In the genomic region with DNA sequence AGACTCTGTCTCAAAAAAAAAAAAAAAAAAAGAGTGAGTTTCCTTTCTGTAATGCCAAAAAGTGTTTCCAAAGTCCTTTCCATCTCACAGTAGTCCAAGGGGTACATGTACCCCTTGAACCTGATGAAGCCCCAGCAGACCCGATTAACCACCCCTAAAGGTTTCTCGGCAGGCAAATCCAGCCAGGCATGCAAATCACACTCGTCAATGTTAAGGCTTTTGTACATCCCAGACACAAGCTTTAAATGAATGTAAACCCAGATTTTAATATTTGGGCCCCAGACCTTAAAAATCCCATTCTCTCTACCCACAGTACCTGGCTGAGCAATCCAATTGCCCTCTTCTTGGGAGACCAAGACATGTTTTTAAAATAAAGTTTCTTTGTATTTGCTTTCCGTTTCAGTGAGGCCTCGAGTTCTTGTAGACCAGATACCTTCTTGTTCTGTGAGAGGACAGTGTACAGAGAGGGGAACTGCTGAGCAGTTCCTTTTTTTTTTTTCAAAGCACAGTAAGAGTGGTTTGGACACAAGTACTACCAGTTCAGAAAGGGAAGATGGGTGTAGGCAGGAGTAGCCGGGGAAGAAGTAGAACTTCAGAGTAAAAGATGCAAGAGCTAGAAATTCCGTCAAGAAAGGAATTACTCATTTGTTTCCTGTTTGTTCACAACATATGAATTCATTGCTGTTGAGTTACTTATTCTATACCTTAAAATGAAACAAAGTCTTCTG, we compare ENCODE assay signal across 8 cellular contexts. TPM values are rescaled to one million over a fixed set of nuclear protein-coding genes. Genes with fewer than 3 reads are reported as not detected.
DNase-seq lines count a peak whose midpoint lies in the region; ATAC-seq and TF ChIP-seq lines count a peak whose summit lies in the region.
"Had no signal": no experiment of that assay in that cellular context is flagged by ENCODE, and none has a peak within 500 bp of the region (broad histone marks: within the 10 kb centered on the region; RNA-seq: fewer than 3 reads in every experiment).

A gene with protein sequence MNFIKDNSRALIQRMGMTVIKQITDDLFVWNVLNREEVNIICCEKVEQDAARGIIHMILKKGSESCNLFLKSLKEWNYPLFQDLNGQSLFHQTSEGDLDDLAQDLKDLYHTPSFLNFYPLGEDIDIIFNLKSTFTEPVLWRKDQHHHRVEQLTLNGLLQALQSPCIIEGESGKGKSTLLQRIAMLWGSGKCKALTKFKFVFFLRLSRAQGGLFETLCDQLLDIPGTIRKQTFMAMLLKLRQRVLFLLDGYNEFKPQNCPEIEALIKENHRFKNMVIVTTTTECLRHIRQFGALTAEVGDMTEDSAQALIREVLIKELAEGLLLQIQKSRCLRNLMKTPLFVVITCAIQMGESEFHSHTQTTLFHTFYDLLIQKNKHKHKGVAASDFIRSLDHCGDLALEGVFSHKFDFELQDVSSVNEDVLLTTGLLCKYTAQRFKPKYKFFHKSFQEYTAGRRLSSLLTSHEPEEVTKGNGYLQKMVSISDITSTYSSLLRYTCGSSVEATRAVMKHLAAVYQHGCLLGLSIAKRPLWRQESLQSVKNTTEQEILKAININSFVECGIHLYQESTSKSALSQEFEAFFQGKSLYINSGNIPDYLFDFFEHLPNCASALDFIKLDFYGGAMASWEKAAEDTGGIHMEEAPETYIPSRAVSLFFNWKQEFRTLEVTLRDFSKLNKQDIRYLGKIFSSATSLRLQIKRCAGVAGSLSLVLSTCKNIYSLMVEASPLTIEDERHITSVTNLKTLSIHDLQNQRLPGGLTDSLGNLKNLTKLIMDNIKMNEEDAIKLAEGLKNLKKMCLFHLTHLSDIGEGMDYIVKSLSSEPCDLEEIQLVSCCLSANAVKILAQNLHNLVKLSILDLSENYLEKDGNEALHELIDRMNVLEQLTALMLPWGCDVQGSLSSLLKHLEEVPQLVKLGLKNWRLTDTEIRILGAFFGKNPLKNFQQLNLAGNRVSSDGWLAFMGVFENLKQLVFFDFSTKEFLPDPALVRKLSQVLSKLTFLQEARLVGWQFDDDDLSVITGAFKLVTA (minus strand): TSS at position 465 of the 728 bp plus-strand sequence. CDS start 8,111 bp downstream, outside the sequence.

- no peaks in the 10 kb centered on the region for H3K36me3 ChIP-seq in muscle layer of duodenum (ENCODE audit: control insufficient read depth in 1 of 2, insufficient read depth in 2 of 2, low read length in 2 of 2)
- H3K36me3 ChIP-seq in thyroid gland: no peaks in the 10 kb centered on the region
- no peaks in the 10 kb centered on the region for H3K36me3 ChIP-seq in Caco-2 (ENCODE audit: control insufficient read depth, insufficient read depth, low read length)

- H3K27ac Mint-ChIP-seq in Caco-2 (ENCODE audit: unreplicated experiment): no peak within 1 kb of the TSS

- TF ChIP-seq CTCF in thyroid gland (IDR thresholded peaks at IDR 0.05): no peak
- no peak for TF ChIP-seq CTCF in Caco-2 (IDR thresholded peaks at IDR 0.05; ENCODE audit: insufficient read depth in 1 of 2, low read depth in 1 of 2, low read length in 1 of 2, severe bottlenecking in 1 of 2, unreplicated experiment in 1 of 2)

- intact Hi-C loops in thyroid gland (cut with DNase I): no loop called here
- intact Hi-C loops in Caco-2 (cut with micrococcal nuclease; ENCODE audit: unreplicated experiment): no loop called here

- H3K9me3 ChIP-seq in muscle layer of duodenum (ENCODE audit: control insufficient read depth in 1 of 2, low read length in 2 of 2) (no peaks in the 10 kb centered on the region), thyroid gland (no peaks in the 10 kb centered on the region), Caco-2 (no peaks in the 10 kb centered on the region)

- CTCF ChIA-PET in Caco-2 (lab: Charles Lee): no interaction called here

- WGBS in thyroid gland, 2 donors: 64 to 76% methylated on average over 7 of the region's 7 CpGs

- H3K9me3 Mint-ChIP-seq in Caco-2 (ENCODE audit: unreplicated experiment): no peaks in the 10 kb centered on the region

- no peak for TF ChIP-seq POLR2A in thyroid gland (IDR thresholded peaks at IDR 0.05)

- no TSS peak for BruUV-seq in Caco-2 (replicated peaks; lab: Mats Ljungman, UMichigan)

- DNase-seq in GM19240 (ENCODE audit: insufficient read length, low spot score): peak; percentile 29
- DNase-seq in RPMI8226: peak; percentile 26
- DNase-seq in thyroid gland: no peak
- DNase-seq in DMS 273 treated with DMSO at 0.1 percent for 48 hours (lab: John Stamatoyannopoulos, UW): no peak
- no peak for DNase-seq in Caco-2

- peak within 1 kb of the TSS; percentile 60 for H3K27ac ChIP-seq in muscle layer of duodenum (ENCODE audit: low read length)
- H3K27ac ChIP-seq in thyroid gland: no peak within 1 kb of the TSS

- H3K4me1 ChIP-seq in muscle layer of duodenum (ENCODE audit: control insufficient read depth in 1 of 2, insufficient read depth in 2 of 2, low read length in 2 of 2) (no peaks in the 10 kb centered on the region), thyroid gland (no peaks in the 10 kb centered on the region), Caco-2 (no peaks in the 10 kb centered on the region)

- H3K27me3 Mint-ChIP-seq in Caco-2 (ENCODE audit: insufficient read depth, unreplicated experiment): no peaks in the 10 kb centered on the region

- H3K4me3 ChIP-seq in muscle layer of duodenum (ENCODE audit: low read depth in 1 of 2, low read length in 2 of 2): peak within 1 kb of the TSS in 1 of 2 donors; percentile 46
- no peak within 1 kb of the TSS for H3K4me3 ChIP-seq in thyroid gland (replicated peaks in 1 of 3)
- no peak within 1 kb of the TSS for H3K4me3 ChIP-seq in Caco-2 (ENCODE audit: low read depth, low read length)

- no peaks in the 10 kb centered on the region for H3K4me1 Mint-ChIP-seq in Caco-2 (ENCODE audit: low read depth, unreplicated experiment)

- ATAC-seq in HG02943 (IDR thresholded peaks at IDR 0.05; ENCODE audit: low read depth, unreplicated experiment): peak; percentile 74
- ATAC-seq: Panc1 had no signal

- POLR2A ChIA-PET in Caco-2 (lab: Charles Lee): no interaction called here

- no peak within 1 kb of the TSS for H3K4me3 Mint-ChIP-seq in Caco-2 (ENCODE audit: unreplicated experiment)

- no peaks in the 10 kb centered on the region for H3K27me3 ChIP-seq in muscle layer of duodenum (ENCODE audit: low read depth, low read length)
- H3K27me3 ChIP-seq in thyroid gland: no peaks in the 10 kb centered on the region
- no peaks in the 10 kb centered on the region; the same call in 1 of the 2 replicates for H3K27me3 ChIP-seq in Caco-2 (replicated peaks; ENCODE audit: control insufficient read depth, insufficient read depth, low read length)

- no peaks in the 10 kb centered on the region for H3K36me3 Mint-ChIP-seq in Caco-2 (ENCODE audit: insufficient read depth, unreplicated experiment)

RNA-seq across cellular contexts. Expression of the gene that starts here (rescaled TPM):
- 1 to 10 TPM in 1 of 4 donors, under 1 TPM in 3; 0.29 to 1.7 (median 0.34) TPM for total RNA-seq in thyroid gland
- total RNA-seq in Caco-2 (2022): not detected in 2 replicates

Comparison
In these comparisons a context has a peak if more than half of its experiments do, and no peak if none do; other contexts are left out.
1. DNase-seq: peak in GM19240 (single experiment) and RPMI8226 (single experiment); none in thyroid gland (0 of 2), DMS 273 treated with DMSO at 0.1 percent for 48 hours (single experiment) and Caco-2 (0 of 2).